Comparison of ENCODE assay signal across 9 cellular contexts in the genomic region with DNA sequence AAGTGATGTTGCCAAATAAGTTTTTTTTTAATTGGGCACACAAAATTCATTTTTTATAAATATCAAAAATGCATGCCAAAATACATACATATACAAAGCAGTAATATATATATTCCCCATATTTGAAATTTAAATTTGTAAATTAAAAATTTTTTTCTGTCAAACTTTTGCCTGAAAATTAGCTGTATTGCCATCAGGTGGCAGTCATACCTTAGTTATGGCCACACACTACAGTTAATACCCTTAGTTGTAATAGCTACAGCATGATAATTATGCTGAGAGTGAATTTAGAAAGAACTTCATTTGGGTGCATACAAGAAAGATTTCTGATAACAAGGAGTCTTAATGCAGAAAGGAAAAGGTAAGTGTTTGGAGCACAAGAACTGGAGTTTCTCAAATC. TPM values are rescaled to one million over a fixed set of nuclear protein-coding genes. Genes with fewer than 3 reads are reported as not detected.
A peak's percentile ranks its signal among the peaks of the same experiment; 100 is the strongest.
DNase-seq lines count a peak whose midpoint lies in the region; ATAC-seq and TF ChIP-seq lines count a peak whose summit lies in the region.
"Had no signal": no experiment of that assay in that cellular context is flagged by ENCODE, and none has a peak within 500 bp of the region (broad histone marks: within the 10 kb centered on the region; RNA-seq: fewer than 3 reads in every experiment).

No MANE protein-coding gene starts in this region.

- no peak overlapping the region for H3K4me3 Mint-ChIP-seq in activated CD4-positive, alpha-beta T cell treated with anti-CD3 and anti-CD28 coated beads, Interleukin-2, amount 10 ng/mL, durations not matched to agents 7 days and 5 days
- no peak overlapping the region for H3K4me3 Mint-ChIP-seq in progenitor cell of endocrine pancreas (ENCODE audit: low read depth)
- H3K4me3 Mint-ChIP-seq: dendritic cell treated with granulocyte-macrophage colony-stimulating factor and Interleukin-4, amounts not matched to agents 40 ng/mL and 50 ng/mL, for 4 days had no signal

- DNase-seq in activated CD4-positive, alpha-beta T cell treated with anti-CD3 and anti-CD28 coated beads, Interleukin-2, amount 10 ng/mL, durations not matched to agents 7 days and 5 days: peak; percentile 32
- no peak for DNase-seq in activated CD4-positive, alpha-beta T cell treated with anti-CD3 and anti-CD28 coated beads, Interleukin-2, amount 50 U/mL, for 1 hour
- DNase-seq in Karpas-422: peak; percentile 50
- peak; percentile 1 for DNase-seq in cerebellum (ENCODE audit: low spot score)
- no peak for DNase-seq in progenitor cell of endocrine pancreas (ENCODE audit: low spot score, unreplicated experiment)
- no peak for DNase-seq in activated naive CD4-positive, alpha-beta T cell treated with anti-CD3 and anti-CD28 coated beads, Interleukin-2, amount 50 U/mL, for 72 hours (ENCODE audit: low spot score in 2 of 2)

- no peaks in the 10 kb centered on the region for H3K9me3 ChIP-seq in Karpas-422 (ENCODE audit: low read length)

- no peaks in the 10 kb centered on the region for H3K27me3 ChIP-seq in Karpas-422 (ENCODE audit: low read length)

- no peak overlapping the region for H3K4me2 ChIP-seq in Karpas-422 (ENCODE audit: low read depth, low read length, poor library complexity, severe bottlenecking)

- no peaks in the 10 kb centered on the region for H3K9me3 Mint-ChIP-seq in activated CD4-positive, alpha-beta T cell treated with anti-CD3 and anti-CD28 coated beads, Interleukin-2, amount 10 ng/mL, durations not matched to agents 7 days and 5 days
- H3K9me3 Mint-ChIP-seq in progenitor cell of endocrine pancreas (ENCODE audit: low read depth): no peaks in the 10 kb centered on the region
- no peaks in the 10 kb centered on the region for H3K9me3 Mint-ChIP-seq in activated naive CD4-positive, alpha-beta T cell treated with anti-CD3 and anti-CD28 coated beads, Interleukin-2, amount 50 U/mL, for 72 hours
- H3K9me3 Mint-ChIP-seq: dendritic cell treated with granulocyte-macrophage colony-stimulating factor and Interleukin-4, amounts not matched to agents 40 ng/mL and 50 ng/mL, for 4 days had no signal

- H3K36me3 Mint-ChIP-seq in activated CD4-positive, alpha-beta T cell treated with anti-CD3 and anti-CD28 coated beads, Interleukin-2, amount 10 ng/mL, durations not matched to agents 7 days and 5 days (ENCODE audit: low read depth): no peaks in the 10 kb centered on the region
- peaks cover 6% of the 10 kb centered on the region for H3K36me3 Mint-ChIP-seq in progenitor cell of endocrine pancreas (ENCODE audit: insufficient read depth)
- no peaks in the 10 kb centered on the region for H3K36me3 Mint-ChIP-seq in activated naive CD4-positive, alpha-beta T cell treated with anti-CD3 and anti-CD28 coated beads, Interleukin-2, amount 50 U/mL, for 72 hours

- no peak overlapping the region for H3K27ac Mint-ChIP-seq in activated CD4-positive, alpha-beta T cell treated with anti-CD3 and anti-CD28 coated beads, Interleukin-2, amount 10 ng/mL, durations not matched to agents 7 days and 5 days
- no peak overlapping the region for H3K27ac Mint-ChIP-seq in progenitor cell of endocrine pancreas
- no peak overlapping the region for H3K27ac Mint-ChIP-seq in activated naive CD4-positive, alpha-beta T cell treated with anti-CD3 and anti-CD28 coated beads, Interleukin-2, amount 50 U/mL, for 72 hours
- H3K27ac Mint-ChIP-seq: dendritic cell treated with granulocyte-macrophage colony-stimulating factor and Interleukin-4, amounts not matched to agents 40 ng/mL and 50 ng/mL, for 4 days had no signal

- H4K20me1 ChIP-seq in Karpas-422 (ENCODE audit: insufficient read depth, low read depth, low read length): no peaks in the 10 kb centered on the region

- H2AFZ ChIP-seq in Karpas-422 (ENCODE audit: low read length): no peak overlapping the region

- H3K79me2 ChIP-seq in Karpas-422 (ENCODE audit: low read length): no peaks in the 10 kb centered on the region

- no peak overlapping the region for H3K9ac ChIP-seq in Karpas-422 (ENCODE audit: low read length)

- H3K4me3 ChIP-seq in Karpas-422 (ENCODE audit: low read length): no peak overlapping the region

- no peaks in the 10 kb centered on the region for H3K4me1 ChIP-seq in Karpas-422 (ENCODE audit: low read length)

- no peaks in the 10 kb centered on the region; the same call in 1 of the 2 replicates for H3K36me3 ChIP-seq in Karpas-422 (ENCODE audit: insufficient read depth, low read length)

- CTCF ChIA-PET in activated CD4-positive, alpha-beta T cell treated with anti-CD3 and anti-CD28 coated beads, Interleukin-2, amount 10 ng/mL, durations not matched to agents 7 days and 5 days (lab: Charles Lee): interaction anchor here (0.6 to 1.8 kb wide), 8 partner anchors 46 to 435 kb away, joined by 3 to 8 read pairs (median 4); a partner anchor contains a TSS

- H3K9me2 ChIP-seq in Karpas-422 (replicated peaks; ENCODE audit: insufficient read depth, low read length): no peaks in the 10 kb centered on the region

- H3K27ac ChIP-seq in Karpas-422 (ENCODE audit: low read length): no peak overlapping the region

- ATAC-seq in HG03378 (IDR thresholded peaks at IDR 0.05; ENCODE audit: unreplicated experiment) (no peak), HG02759 (IDR thresholded peaks at IDR 0.05; ENCODE audit: unreplicated experiment) (no peak)
- no peak for ATAC-seq in activated naive CD4-positive, alpha-beta T cell treated with anti-CD3 and anti-CD28 coated beads, Interleukin-2, amount 50 U/mL, for 72 hours

- peak; percentile 67 for TF ChIP-seq CTCF in progenitor cell of endocrine pancreas (IDR thresholded peaks at IDR 0.05; ENCODE audit: unreplicated experiment)

- peaks cover 11% of the 10 kb centered on the region for H3K4me1 Mint-ChIP-seq in activated CD4-positive, alpha-beta T cell treated with anti-CD3 and anti-CD28 coated beads, Interleukin-2, amount 10 ng/mL, durations not matched to agents 7 days and 5 days
- H3K4me1 Mint-ChIP-seq in progenitor cell of endocrine pancreas (ENCODE audit: low read depth): peaks cover 4% of the 10 kb centered on the region

- POLR2A ChIA-PET in activated CD4-positive, alpha-beta T cell treated with anti-CD3 and anti-CD28 coated beads, Interleukin-2, amount 10 ng/mL, durations not matched to agents 7 days and 5 days (lab: Charles Lee): no interaction called here

- no peaks in the 10 kb centered on the region for H3K27me3 Mint-ChIP-seq in activated CD4-positive, alpha-beta T cell treated with anti-CD3 and anti-CD28 coated beads, Interleukin-2, amount 10 ng/mL, durations not matched to agents 7 days and 5 days
- H3K27me3 Mint-ChIP-seq in progenitor cell of endocrine pancreas: peaks cover 14% of the 10 kb centered on the region
- H3K27me3 Mint-ChIP-seq: dendritic cell treated with granulocyte-macrophage colony-stimulating factor and Interleukin-4, amounts not matched to agents 40 ng/mL and 50 ng/mL, for 4 days had no signal

RNA-seq across cellular contexts. Expression of a gene that starts 46.2 kb away (rescaled TPM):
- 10 to 100 TPM; 10.5 to 11.1 TPM for total RNA-seq in activated CD4-positive, alpha-beta T cell treated with anti-CD3 and anti-CD28 coated beads, Interleukin-2, amount 10 ng/mL, durations not matched to agents 7 days and 5 days
- total RNA-seq in Karpas-422 (2014; rRNA removed; shearing (Covaris generic); ENCODE audit: low replicate concordance): 11.6 and 36.5 TPM in 2 replicates
- 18.1 TPM for total RNA-seq in cerebellum
- total RNA-seq in progenitor cell of endocrine pancreas: 14.9 and 17.2 TPM in 2 replicates
- total RNA-seq in activated naive CD4-positive, alpha-beta T cell treated with anti-CD3 and anti-CD28 coated beads, Interleukin-2, amount 50 U/mL, for 72 hours: 10 to 100 TPM; 13.3 to 14.4 TPM

Comparison
In these comparisons a context has a peak if more than half of its experiments do, and no peak if none do; other contexts are left out.
1. DNase-seq: peak in activated CD4-positive, alpha-beta T cell treated with anti-CD3 and anti-CD28 coated beads, Interleukin-2, amount 10 ng/mL, durations not matched to agents 7 days and 5 days (single experiment), Karpas-422 (single experiment) and cerebellum (single experiment); none in activated CD4-positive, alpha-beta T cell treated with anti-CD3 and anti-CD28 coated beads, Interleukin-2, amount 50 U/mL, for 1 hour (single experiment), progenitor cell of endocrine pancreas (single experiment) and activated naive CD4-positive, alpha-beta T cell treated with anti-CD3 and anti-CD28 coated beads, Interleukin-2, amount 50 U/mL, for 72 hours (0 of 2).